ENCODE assay signal across 25 cellular contexts in the genomic region with DNA sequence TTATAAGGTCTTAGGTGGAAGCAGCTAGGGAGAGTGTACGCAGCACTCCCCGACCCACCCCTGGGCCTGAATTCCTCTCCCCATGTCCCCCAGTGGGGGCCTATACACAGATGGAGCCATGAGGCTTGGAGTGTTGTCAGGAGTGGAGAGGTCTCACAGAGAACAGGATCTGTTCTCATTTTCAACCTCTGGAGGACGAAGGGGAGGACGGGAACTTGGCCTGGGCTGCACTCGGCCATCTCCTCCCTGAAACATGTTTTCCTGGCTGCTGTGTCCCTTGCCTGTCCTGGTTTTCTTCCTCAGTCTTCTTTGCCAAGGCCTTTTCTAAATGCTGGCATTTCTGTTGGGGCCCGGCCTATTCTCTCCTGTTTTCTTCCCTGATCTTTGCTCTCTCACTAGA. TPM values are rescaled to one million over a fixed set of nuclear protein-coding genes. Genes with fewer than 3 reads are reported as not detected.
DNase-seq lines count a peak whose midpoint lies in the region; ATAC-seq and TF ChIP-seq lines count a peak whose summit lies in the region.
"Had no signal": no experiment of that assay in that cellular context is flagged by ENCODE, and none has a peak within 500 bp of the region (broad histone marks: within the 10 kb centered on the region; RNA-seq: fewer than 3 reads in every experiment).

No MANE protein-coding gene starts in this region.

- intact Hi-C loops in left ventricle myocardium inferior (cut with micrococcal nuclease) = no loop called here
- intact Hi-C loops in upper lobe of right lung (cut with DNase I) = no loop called here

- H3K4me3 ChIP-seq in left ventricle myocardium inferior (no peak overlapping the region), upper lobe of right lung (no peak overlapping the region)
- H3K4me3 ChIP-seq: BLaER1 treated with 17β-estradiol and CSF1 and Interleukin-3, amounts not matched to agents 10 nM and 100 nM; GM23248; mucosa of descending colon; tibial nerve had no signal

- H3K27ac ChIP-seq in cingulate gyrus (ENCODE audit: low read depth, low read length) = peak overlapping the region; percentile 57
- H3K27ac ChIP-seq in left ventricle myocardium inferior (replicated peaks) = peak overlapping the region; percentile 73
- no peak overlapping the region for H3K27ac ChIP-seq in upper lobe of right lung
- H3K27ac ChIP-seq: BLaER1 treated with 17β-estradiol and CSF1 and Interleukin-3, amounts not matched to agents 10 nM and 100 nM; GM23248 had no signal

- H3K36me3 ChIP-seq in left ventricle myocardium inferior (no peaks in the 10 kb centered on the region), upper lobe of right lung (no peaks in the 10 kb centered on the region)
- H3K36me3 ChIP-seq: BLaER1 treated with 17β-estradiol and CSF1 and Interleukin-3, amounts not matched to agents 10 nM and 100 nM; tibial nerve had no signal

- H3K27me3 ChIP-seq in left ventricle myocardium inferior (ENCODE audit: low read depth) (no peaks in the 10 kb centered on the region), upper lobe of right lung (no peaks in the 10 kb centered on the region)
- H3K27me3 ChIP-seq: BLaER1 treated with 17β-estradiol and CSF1 and Interleukin-3, amounts not matched to agents 10 nM and 100 nM; tibial nerve had no signal

- DNase-seq in left ventricle myocardium inferior = peak; percentile 37
- peak; percentile 20 for DNase-seq in pons (ENCODE audit: low spot score)
- DNase-seq in upper lobe of right lung = peak; percentile 15
- DNase-seq in occipital lobe (lab: John Stamatoyannopoulos, UW) = no peak
- DNase-seq: activated CD4-positive, alpha-beta T cell treated with anti-CD3 and anti-CD28 coated beads, Interleukin-2, amount 50 U/mL, for 48 hours; activated naive CD4-positive, alpha-beta T cell treated with anti-CD3 and anti-CD28 coated beads for 36 hours; DMS53; GF-D8; GM23248; Karpas-422; MV-4-11; NCI-H446 treated with DMSO at 0.1 percent for 48 hours; stimulated activated naive CD4-positive, alpha-beta T cell treated with Interleukin-2 at 50 U/mL for 16 hours; T-helper 17 cell had no signal

- H3K4me1 ChIP-seq in left ventricle myocardium inferior = peaks cover 35% of the 10 kb centered on the region
- no peaks in the 10 kb centered on the region for H3K4me1 ChIP-seq in upper lobe of right lung
- H3K4me1 ChIP-seq: BLaER1 treated with 17β-estradiol and CSF1 and Interleukin-3, amounts not matched to agents 10 nM and 100 nM; tibial nerve had no signal

- ATAC-seq in upper lobe of right lung (no peak), GM21367 (IDR thresholded peaks at IDR 0.05; ENCODE audit: unreplicated experiment) (no peak), GM21515 (IDR thresholded peaks at IDR 0.05; ENCODE audit: unreplicated experiment) (no peak)
- ATAC-seq: activated CD4-positive, CD25-positive, alpha-beta regulatory T cell treated with anti-CD3 and anti-CD28 coated beads, Interleukin-2, amount 50 U/mL, for 24 hours; mucosa of descending colon; natural killer cell treated with Interleukin-12 subunit alpha and Interleukin-12 subunit beta and Interleukin-15 and Interleukin-18, amount 100 ng/mL, for 72 hours; SK-N-SH treated with all-trans-retinoic acid at 6 μM for 48 hours; T-helper 17 cell had no signal

- TF ChIP-seq CTCF in left ventricle myocardium inferior (IDR thresholded peaks at IDR 0.05; ENCODE audit: borderline replicate concordance) (no peak), upper lobe of right lung (IDR thresholded peaks at IDR 0.05) (no peak)

- H3K9me3 ChIP-seq in left ventricle myocardium inferior (replicated peaks) = no peaks in the 10 kb centered on the region
- H3K9me3 ChIP-seq in upper lobe of right lung = no peaks in the 10 kb centered on the region
- H3K9me3 ChIP-seq: BLaER1 treated with 17β-estradiol and CSF1 and Interleukin-3, amounts not matched to agents 10 nM and 100 nM; mucosa of descending colon; tibial nerve had no signal

RNA-seq across cellular contexts. Expression of gene ADCYAP1R1, which starts 19.2 kb away (rescaled TPM):
- total RNA-seq in left ventricle myocardium inferior (2.5 TPM), upper lobe of right lung (1.8 TPM), occipital lobe (53.0 TPM)
- total RNA-seq: activated naive CD4-positive, alpha-beta T cell treated with anti-CD3 and anti-CD28 coated beads for 36 hours; activated T-helper 1 cell treated with anti-CD3 and anti-CD28 coated beads, Interleukin-12 subunit alpha, Interleukin-12 subunit beta, Interleukin-2, Interleukin-4 antibody, amounts not matched to agents 30 ng/mL and 10 ng/mL and 1 ng/mL, durations not matched to agents 14 hours and 24 hours and 36 hours; bronchial epithelial cell; GM23248; natural killer cell treated with Interleukin-12 subunit alpha and Interleukin-12 subunit beta and Interleukin-15 and Interleukin-18, amount 100 ng/mL, for 72 hours; T-helper 17 cell had no signal

Comparison
In these comparisons a context has a peak if more than half of its experiments do, and no peak if none do; other contexts are left out.
1. RNA of gene ADCYAP1R1, which starts 19.2 kb away (total RNA-seq): 53.0 TPM in occipital lobe (single experiment); 2.5 TPM in left ventricle myocardium inferior (single experiment) and 1.8 TPM in upper lobe of right lung (single experiment); every median in the first group is over 10 times any median in the second.